19 cellular contexts compared by ENCODE assay signal in genomic region chr1:30271401-30272287, GRCh38.
"Had no signal": no experiment of that assay in that cellular context is flagged by ENCODE, and none has a peak within 500 bp of the region (broad histone marks: within the 10 kb centered on the region; RNA-seq: fewer than 3 reads in every experiment).

No MANE protein-coding gene starts in this region.

- H3K4me1 Mint-ChIP-seq: activated naive CD8-positive, alpha-beta T cell treated with anti-CD3 and anti-CD28 coated beads, Interleukin-2, amount 50 U/mL, for 24 hours; stimulated activated naive B cell treated with anti-CD40 and anti-IgM and Interleukin-4, amounts not matched to agents 10 μg/mL and 1 μg/mL and 100 μg/mL, for 72 hours; WTC11 had no signal

- H3K27ac Mint-ChIP-seq: activated naive CD8-positive, alpha-beta T cell treated with anti-CD3 and anti-CD28 coated beads, Interleukin-2, amount 50 U/mL, for 24 hours; activated T-helper 1 cell treated with anti-CD3 and anti-CD28 coated beads, Interleukin-12 subunit alpha, Interleukin-12 subunit beta, Interleukin-2, Interleukin-4 antibody, amounts not matched to agents 30 ng/mL and 10 ng/mL and 1 ng/mL, durations not matched to agents 14 hours and 24 hours and 36 hours; dendritic cell treated with granulocyte-macrophage colony-stimulating factor and Interleukin-4, amounts not matched to agents 40 ng/mL and 50 ng/mL, for 4 days; stimulated activated naive B cell treated with anti-CD40 and anti-IgM and Interleukin-4, amounts not matched to agents 10 μg/mL and 1 μg/mL and 100 μg/mL, for 72 hours; WTC11 had no signal

- H3K36me3 Mint-ChIP-seq: stimulated activated naive B cell treated with anti-CD40 and anti-IgM and Interleukin-4, amounts not matched to agents 10 μg/mL and 1 μg/mL and 100 μg/mL, for 72 hours; WTC11 had no signal

- H3K4me3 ChIP-seq: left ventricle myocardium inferior, transverse colon, vagina had no signal

- DNase-seq: activated gamma-delta T cell; activated naive CD4-positive, alpha-beta T cell treated with anti-CD3 and anti-CD28 coated beads, Interleukin-2, amount 50 U/mL, for 16 hours; activated naive CD8-positive, alpha-beta T cell treated with anti-CD3 and anti-CD28 coated beads, Interleukin-2, amount 50 U/mL, for 24 hours; effector CD8-positive, alpha-beta T cell; foreskin melanocyte; hippocampal formation; left ventricle myocardium inferior; occipital lobe; small intestine; stimulated activated CD4-positive, alpha-beta T cell treated with anti-CD3 and anti-CD28 coated beads, Interleukin-15, amount 100 ng/mL, for 24 hours; stimulated activated CD8-positive, alpha-beta memory T cell treated with anti-CD3 and anti-CD28 coated beads, Interleukin-4, amount 100 ng/mL, for 48 hours; stimulated activated naive B cell treated with anti-CD40 and anti-IgM and Interleukin-4, amounts not matched to agents 10 μg/mL and 1 μg/mL and 100 μg/mL, for 72 hours; T-helper 9 cell; transverse colon had no signal

- H3K4me1 ChIP-seq: left ventricle myocardium inferior, transverse colon, vagina had no signal

- H3K9me3 ChIP-seq: left ventricle myocardium inferior, transverse colon, vagina had no signal

- H3K4me3 Mint-ChIP-seq: activated naive CD8-positive, alpha-beta T cell treated with anti-CD3 and anti-CD28 coated beads, Interleukin-2, amount 50 U/mL, for 24 hours; activated T-helper 1 cell treated with anti-CD3 and anti-CD28 coated beads, Interleukin-12 subunit alpha, Interleukin-12 subunit beta, Interleukin-2, Interleukin-4 antibody, amounts not matched to agents 30 ng/mL and 10 ng/mL and 1 ng/mL, durations not matched to agents 14 hours and 24 hours and 36 hours; dendritic cell treated with granulocyte-macrophage colony-stimulating factor and Interleukin-4, amounts not matched to agents 40 ng/mL and 50 ng/mL, for 4 days; stimulated activated naive B cell treated with anti-CD40 and anti-IgM and Interleukin-4, amounts not matched to agents 10 μg/mL and 1 μg/mL and 100 μg/mL, for 72 hours; WTC11 had no signal

- H3K27me3 ChIP-seq: transverse colon, vagina had no signal

- H3K27ac ChIP-seq: left ventricle myocardium inferior, transverse colon, vagina had no signal

- H3K36me3 ChIP-seq: left ventricle myocardium inferior, transverse colon, vagina had no signal

- H3K9me3 Mint-ChIP-seq: activated naive CD8-positive, alpha-beta T cell treated with anti-CD3 and anti-CD28 coated beads, Interleukin-2, amount 50 U/mL, for 24 hours; activated T-helper 1 cell treated with anti-CD3 and anti-CD28 coated beads, Interleukin-12 subunit alpha, Interleukin-12 subunit beta, Interleukin-2, Interleukin-4 antibody, amounts not matched to agents 30 ng/mL and 10 ng/mL and 1 ng/mL, durations not matched to agents 14 hours and 24 hours and 36 hours; dendritic cell treated with granulocyte-macrophage colony-stimulating factor and Interleukin-4, amounts not matched to agents 40 ng/mL and 50 ng/mL, for 4 days; stimulated activated naive B cell treated with anti-CD40 and anti-IgM and Interleukin-4, amounts not matched to agents 10 μg/mL and 1 μg/mL and 100 μg/mL, for 72 hours had no signal

- ATAC-seq: activated naive CD8-positive, alpha-beta T cell treated with anti-CD3 and anti-CD28 coated beads, Interleukin-2, amount 50 U/mL, for 24 hours; sciatic nerve; stimulated activated naive B cell treated with anti-CD40 and anti-IgM and Interleukin-4, amounts not matched to agents 10 μg/mL and 1 μg/mL and 100 μg/mL, for 72 hours; WTC11 had no signal
